Comparison of ENCODE assay signal across 8 cellular contexts in the genomic region with DNA sequence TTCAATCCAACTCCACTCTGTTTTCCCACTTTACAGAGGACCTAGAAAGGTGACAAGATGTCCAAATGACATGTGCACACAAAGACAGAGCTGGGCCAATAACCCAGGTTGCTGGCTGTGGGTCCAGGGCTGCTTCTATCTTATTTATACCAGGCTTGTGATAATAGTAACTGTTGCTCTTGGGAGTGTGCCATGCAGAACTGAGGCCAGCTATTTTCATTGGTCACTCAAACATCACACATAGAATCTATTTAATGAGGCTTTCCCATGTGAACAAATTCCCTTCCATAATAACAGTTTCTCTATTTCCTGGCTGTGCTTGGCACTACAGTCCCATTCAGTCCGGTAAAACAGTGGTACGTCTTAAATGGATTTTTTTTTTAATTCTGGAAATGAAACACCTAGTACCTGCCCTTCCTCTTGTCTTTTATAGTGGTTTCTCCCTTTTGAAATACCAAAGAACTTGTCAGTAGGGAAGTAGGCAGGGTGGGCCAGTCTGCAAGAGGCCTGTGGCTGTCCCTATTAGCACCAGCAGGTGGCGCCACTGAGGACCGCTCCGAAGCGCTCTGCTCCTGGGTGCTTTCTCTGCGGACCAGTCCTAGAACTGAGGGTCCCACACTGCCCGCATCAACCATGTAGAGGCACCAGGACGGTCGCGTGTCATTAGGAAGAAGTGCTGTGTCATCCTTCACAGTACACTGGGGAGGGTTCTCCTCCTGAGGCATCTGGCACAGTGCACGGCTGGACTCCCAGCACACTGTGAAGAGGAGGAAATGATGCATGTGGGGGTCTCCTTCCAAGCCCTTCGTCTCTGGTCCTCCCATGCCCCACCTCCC. TPM values are rescaled to one million over a fixed set of nuclear protein-coding genes. Genes with fewer than 3 reads are reported as not detected.
DNase-seq lines count a peak whose midpoint lies in the region; ATAC-seq and TF ChIP-seq lines count a peak whose summit lies in the region.

No MANE protein-coding gene starts in this region.

- DNase-seq in AG04449 (ENCODE audit: low read depth, low spot score) (no peak), NB4 (ENCODE audit: low read depth) (peak; percentile 76), dermis microvascular lymphatic vessel endothelial cell (ENCODE audit: low read depth in 2 of 2) (peak; percentile 54 to 56), midbrain (lab: John Stamatoyannopoulos, UW) (peak; percentile 29)
- DNase-seq in activated CD4-positive, alpha-beta T cell treated with anti-CD3 and anti-CD28 coated beads, Interleukin-2, amount 50 U/mL, for 24 hours (ENCODE audit: low read depth in 1 of 2, low spot score in 1 of 2), result peak; percentile 42 to 46
- DNase-seq in stimulated activated CD8-positive, alpha-beta memory T cell treated with anti-CD3 and anti-CD28 coated beads, Interleukin-7, amount 100 ng/mL, for 24 hours (ENCODE audit: low read depth), result peak; percentile 58

- ATAC-seq in GM18511 (IDR thresholded peaks at IDR 0.05; ENCODE audit: unreplicated experiment) (peak; percentile 65), HG03139 (IDR thresholded peaks at IDR 0.05; ENCODE audit: unreplicated experiment) (no peak)

- peak; percentile 90 for TF ChIP-seq CTCF in AG04449 (IDR thresholded peaks at IDR 0.05; ENCODE audit: insufficient read depth, low read length, missing control alignments)
- TF ChIP-seq CTCF in NB4 (IDR thresholded peaks at IDR 0.05; ENCODE audit: low read depth, low read length), result peak; percentile 91

- no peak overlapping the region for H3K4me3 ChIP-seq in AG04449 (ENCODE audit: low read depth, low read length)
- H3K4me3 ChIP-seq in NB4 (ENCODE audit: low read depth, low read length), result no peak overlapping the region

- no peak for TF ChIP-seq POLR2A in NB4 (IDR thresholded peaks at IDR 0.05; ENCODE audit: extremely low read depth, insufficient read length)

- POLR2A ChIA-PET in AG04449 (lab: Yijun Ruan, JAX), result no interaction called here

- CTCF ChIA-PET in AG04449 (lab: Yijun Ruan, JAX), result interaction anchor here (0.6 to 9.0 kb wide), 35 partner anchors 8 to 561 kb away, joined by 3 to 237 read pairs (median 4); partner anchors contain the start of genes DCAF6 and GPR161

RNA-seq across cellular contexts. Expression of gene GPR161, which starts 52.1 kb away (rescaled TPM):
- 11.9 and 12.9 TPM in 2 replicates for total RNA-seq in dermis microvascular lymphatic vessel endothelial cell
